8 cellular contexts compared by ENCODE assay signal in genomic region chr14:65471038-65471878, GRCh38. TPM values are rescaled to one million over a fixed set of nuclear protein-coding genes. Genes with fewer than 3 reads are reported as not detected.
A peak's percentile ranks its signal among the peaks of the same experiment; 100 is the strongest.
DNase-seq lines count a peak whose midpoint lies in the region; ATAC-seq and TF ChIP-seq lines count a peak whose summit lies in the region.
"Had no signal": no experiment of that assay in that cellular context is flagged by ENCODE, and none has a peak within 500 bp of the region (broad histone marks: within the 10 kb centered on the region; RNA-seq: fewer than 3 reads in every experiment).

No MANE protein-coding gene starts in this region.

- DNase-seq in naive B cell = no peak
- no peak for DNase-seq in smooth muscle cell (lab: John Stamatoyannopoulos, UW; ENCODE audit: unreplicated experiment)
- DNase-seq in NCI-H146 treated with DMSO at 0.1 percent for 48 hours (lab: John Stamatoyannopoulos, UW; ENCODE audit: unreplicated experiment) = no peak
- no peak for DNase-seq in mammary epithelial cell
- DNase-seq: foreskin melanocyte had no signal

- H3K9ac ChIP-seq in HUES64 (ENCODE audit: low read depth, low read length) (peak overlapping the region; percentile 24; the same call in 1 of the 2 replicates), smooth muscle cell (ENCODE audit: low read depth) (no peak overlapping the region), mammary epithelial cell (ENCODE audit: insufficient read depth, low read length) (no peak overlapping the region)

- in situ Hi-C loops in mammary epithelial cell (cut with MboI; ENCODE audit: low sequenced_read_pairs in 2 of 2) = no loop called here

- ATAC-seq in GM18868 (IDR thresholded peaks at IDR 0.05; ENCODE audit: unreplicated experiment) (peak; percentile 93), GM21737 (IDR thresholded peaks at IDR 0.05; ENCODE audit: unreplicated experiment) (peak; percentile 54), naive B cell (ENCODE audit: low read depth in 2 of 2) (peak; percentile 66 to 83)

- H3K27me3 ChIP-seq in HUES64 (ENCODE audit: insufficient read depth, low read length) (no peaks in the 10 kb centered on the region), smooth muscle cell (ENCODE audit: low read depth) (no peaks in the 10 kb centered on the region), mammary epithelial cell (ENCODE audit: insufficient read depth, low read length) (no peaks in the 10 kb centered on the region)

- no peaks in the 10 kb centered on the region for H3K36me3 ChIP-seq in HUES64 (ENCODE audit: insufficient read depth, low read length)
- H3K36me3 ChIP-seq in smooth muscle cell (ENCODE audit: low read depth) = no peaks in the 10 kb centered on the region
- H3K36me3 ChIP-seq in mammary epithelial cell (ENCODE audit: insufficient read depth, low read length) = no peaks in the 10 kb centered on the region

- H3F3A ChIP-seq in smooth muscle cell (ENCODE audit: low read depth) = no peaks in the 10 kb centered on the region

- H3K79me2 ChIP-seq in smooth muscle cell (ENCODE audit: low read depth) (peaks cover 37% of the 10 kb centered on the region), mammary epithelial cell (ENCODE audit: insufficient read depth, low read length) (no peaks in the 10 kb centered on the region)

- dilution Hi-C loops in mammary epithelial cell (cut with HindIII; ENCODE audit: low sequenced_read_pairs) = no loop called here

- intact Hi-C loops in mammary epithelial cell (cut with micrococcal nuclease) = no loop called here

- peak overlapping the region in 5 of 6 donors; percentile 47 to 93 (median 57) for H3K27ac Mint-ChIP-seq in naive B cell

- WGBS in HUES64 = 84% methylated on average over 4 of the region's 5 CpGs
- 78% methylated on average over 5 of the region's 5 CpGs for WGBS in smooth muscle cell (ENCODE audit: low lambda C conversion rate)
- 98% methylated on average over 5 of the region's 5 CpGs for WGBS in mammary epithelial cell (ENCODE audit: low coverage, missing lambda C conversion rate)

- H3K4me1 ChIP-seq in HUES64 (ENCODE audit: insufficient read depth, low read length) (peaks cover 50% of the 10 kb centered on the region), smooth muscle cell (ENCODE audit: low read depth) (peaks cover 18% of the 10 kb centered on the region), mammary epithelial cell (ENCODE audit: insufficient read depth, low read length) (no peaks in the 10 kb centered on the region)

- H3K4me1 Mint-ChIP-seq in naive B cell = peaks cover 32 to 49% (median 40%) of the 10 kb centered on the region in 3 donors

- BruUV-seq in mammary epithelial cell (replicated peaks; lab: Mats Ljungman, UMichigan) = no TSS peak

- H2AFZ ChIP-seq in smooth muscle cell (ENCODE audit: low read depth) = no peak overlapping the region
- H2AFZ ChIP-seq in mammary epithelial cell (ENCODE audit: low read depth, low read length) = no peak overlapping the region

- no peaks in the 10 kb centered on the region for H3K9me3 Mint-ChIP-seq in naive B cell

- peak overlapping the region in 1 of 8 donors; percentile 56 for H3K4me3 Mint-ChIP-seq in naive B cell

- no peaks in the 10 kb centered on the region for H4K20me1 ChIP-seq in smooth muscle cell (ENCODE audit: low read depth)
- H4K20me1 ChIP-seq in mammary epithelial cell (ENCODE audit: insufficient read depth, low read length) = no peaks in the 10 kb centered on the region

- H3K4me2 ChIP-seq in smooth muscle cell (no peak overlapping the region), mammary epithelial cell (ENCODE audit: insufficient read depth, low read depth, low read length) (no peak overlapping the region)

- CTCF ChIA-PET in mammary epithelial cell (lab: Charles Lee; ENCODE audit: low non-redundant PET) = no interaction called here

- TF ChIP-seq CTCF in smooth muscle cell (IDR thresholded peaks at IDR 0.05; ENCODE audit: borderline replicate concordance, insufficient read depth, poor library complexity, severe bottlenecking) (no peak), mammary epithelial cell (conservative IDR thresholded peaks at IDR 0.05 in 1 of 2, IDR thresholded peaks at IDR 0.05 in 1 of 2; ENCODE audit: extremely low read depth in 1 of 2, insufficient read depth in 1 of 2, low read depth in 1 of 2, low read length in 2 of 2) (no peak)

- H3K27ac ChIP-seq in HUES64 (ENCODE audit: low read depth, low read length) (no peak overlapping the region), smooth muscle cell (ENCODE audit: low read depth) (no peak overlapping the region), mammary epithelial cell (ENCODE audit: insufficient read depth, low read depth, low read length) (no peak overlapping the region)

- peaks cover 14 to 21% of the 10 kb centered on the region in 2 donors for H3K36me3 Mint-ChIP-seq in naive B cell

- H3K9me3 ChIP-seq in HUES64 (ENCODE audit: insufficient read depth, low read depth, low read length) (no peaks in the 10 kb centered on the region), smooth muscle cell (replicated peaks; ENCODE audit: low read depth) (no peaks in the 10 kb centered on the region), mammary epithelial cell (replicated peaks; ENCODE audit: insufficient read depth, low read length) (no peaks in the 10 kb centered on the region)

- H3K4me3 ChIP-seq in HUES64 (ENCODE audit: low read length) (no peak overlapping the region), smooth muscle cell (no peak overlapping the region), mammary epithelial cell (replicated peaks in 1 of 3; ENCODE audit: insufficient read depth in 1 of 3, low read depth in 2 of 3, low read length in 3 of 3) (no peak overlapping the region)

- H3K27me3 Mint-ChIP-seq in naive B cell = no peaks in the 10 kb centered on the region

RNA-seq across cellular contexts. Expression of gene FUT8, which starts 58.7 kb away (rescaled TPM):
- 29.6 TPM for polyA plus RNA-seq in HUES64 (2013, experiment 1 of 2)
- 34.6 TPM for polyA plus RNA-seq in HUES64 (2013, experiment 2 of 2)
- polyA plus RNA-seq in naive B cell (ENCODE audit: low read depth in 6 of 6) (10 to 100 TPM in 5 of 6 donors, 1 to 10 TPM in 1; 5.7 to 22.8 (median 16.2) TPM), smooth muscle cell (12.8 and 16.3 TPM in 2 replicates), mammary epithelial cell (12.7 TPM)
- total RNA-seq in smooth muscle cell (33.7 and 50.2 TPM in 2 replicates), mammary epithelial cell (10 to 100 TPM; 14.4 to 22.0 TPM)
- polyA minus RNA-seq in mammary epithelial cell = 63.8 TPM
